In genomic region chr11:68047437-68048290, GRCh38 we compare ENCODE assay signal across 16 cellular contexts. TPM values are rescaled to one million over a fixed set of nuclear protein-coding genes. Genes with fewer than 3 reads are reported as not detected.
"Had no signal": no experiment of that assay in that cellular context is flagged by ENCODE, and none has a peak within 500 bp of the region (broad histone marks: within the 10 kb centered on the region; RNA-seq: fewer than 3 reads in every experiment).

No MANE protein-coding gene starts in this region.

- H3K9me3 Mint-ChIP-seq: activated CD4-positive, alpha-beta T cell treated with anti-CD3 and anti-CD28 coated beads, Interleukin-2, amount 10 ng/mL, durations not matched to agents 24 days and 14 days; activated naive CD4-positive, alpha-beta T cell treated with anti-CD3 and anti-CD28 coated beads, Interleukin-2, amount 50 U/mL, for 24 hours; immature natural killer cell; natural killer cell had no signal

- H3K27me3 Mint-ChIP-seq: activated CD4-positive, alpha-beta T cell treated with anti-CD3 and anti-CD28 coated beads, Interleukin-2, amount 10 ng/mL, durations not matched to agents 24 days and 14 days; activated naive CD4-positive, alpha-beta T cell treated with anti-CD3 and anti-CD28 coated beads, Interleukin-2, amount 50 U/mL, for 24 hours had no signal

- H3K4me1 Mint-ChIP-seq: activated CD4-positive, alpha-beta T cell treated with anti-CD3 and anti-CD28 coated beads, Interleukin-2, amount 10 ng/mL, durations not matched to agents 24 days and 14 days; activated naive CD4-positive, alpha-beta T cell treated with anti-CD3 and anti-CD28 coated beads, Interleukin-2, amount 50 U/mL, for 24 hours; immature natural killer cell had no signal

- ATAC-seq: natural killer cell, psoas muscle had no signal

- H3K9me3 ChIP-seq: esophagus squamous epithelium, psoas muscle, thyroid gland had no signal

- H3K36me3 Mint-ChIP-seq: activated naive CD4-positive, alpha-beta T cell treated with anti-CD3 and anti-CD28 coated beads, Interleukin-2, amount 50 U/mL, for 24 hours; natural killer cell had no signal

- FAIRE-seq: endometrium had no signal

- DNase-seq: activated CD4-positive, alpha-beta T cell treated with anti-CD3 and anti-CD28 coated beads, Interleukin-2, amount 10 ng/mL, durations not matched to agents 24 days and 14 days; activated T-cell treated with anti-CD3 and anti-CD28 coated beads for 4 hours; cerebellar nuclear complex; esophagus squamous epithelium; foreskin fibroblast; glutamatergic neuron; immature natural killer cell; natural killer cell; stimulated activated CD4-positive, alpha-beta T cell treated with anti-CD3 and anti-CD28 coated beads, Interleukin-4, amount 100 ng/mL, for 24 hours; T-helper 1 cell; thyroid gland had no signal

- H3K4me1 ChIP-seq: psoas muscle had no signal

- H3K27ac ChIP-seq: esophagus squamous epithelium, psoas muscle, SK-N-MC, thyroid gland had no signal

- H3K27me3 ChIP-seq: esophagus squamous epithelium, thyroid gland had no signal

- H3K27ac Mint-ChIP-seq: activated CD4-positive, alpha-beta T cell treated with anti-CD3 and anti-CD28 coated beads, Interleukin-2, amount 10 ng/mL, durations not matched to agents 24 days and 14 days; activated naive CD4-positive, alpha-beta T cell treated with anti-CD3 and anti-CD28 coated beads, Interleukin-2, amount 50 U/mL, for 24 hours; immature natural killer cell had no signal

- H3K4me3 Mint-ChIP-seq: activated CD4-positive, alpha-beta T cell treated with anti-CD3 and anti-CD28 coated beads, Interleukin-2, amount 10 ng/mL, durations not matched to agents 24 days and 14 days; activated naive CD4-positive, alpha-beta T cell treated with anti-CD3 and anti-CD28 coated beads, Interleukin-2, amount 50 U/mL, for 24 hours; immature natural killer cell; natural killer cell had no signal

- H3K4me3 ChIP-seq: esophagus squamous epithelium, psoas muscle, SK-N-MC, thyroid gland had no signal

RNA-seq across cellular contexts. Expression of gene ALDH3B1, which starts 37.5 kb away (rescaled TPM):
- total RNA-seq: activated CD4-positive, alpha-beta T cell treated with anti-CD3 and anti-CD28 coated beads, Interleukin-2, amount 10 ng/mL, durations not matched to agents 24 days and 14 days; activated CD8-positive, alpha-beta memory T cell treated with anti-CD3 and anti-CD28 coated beads for 36 hours had no signal
